In the genomic region with DNA sequence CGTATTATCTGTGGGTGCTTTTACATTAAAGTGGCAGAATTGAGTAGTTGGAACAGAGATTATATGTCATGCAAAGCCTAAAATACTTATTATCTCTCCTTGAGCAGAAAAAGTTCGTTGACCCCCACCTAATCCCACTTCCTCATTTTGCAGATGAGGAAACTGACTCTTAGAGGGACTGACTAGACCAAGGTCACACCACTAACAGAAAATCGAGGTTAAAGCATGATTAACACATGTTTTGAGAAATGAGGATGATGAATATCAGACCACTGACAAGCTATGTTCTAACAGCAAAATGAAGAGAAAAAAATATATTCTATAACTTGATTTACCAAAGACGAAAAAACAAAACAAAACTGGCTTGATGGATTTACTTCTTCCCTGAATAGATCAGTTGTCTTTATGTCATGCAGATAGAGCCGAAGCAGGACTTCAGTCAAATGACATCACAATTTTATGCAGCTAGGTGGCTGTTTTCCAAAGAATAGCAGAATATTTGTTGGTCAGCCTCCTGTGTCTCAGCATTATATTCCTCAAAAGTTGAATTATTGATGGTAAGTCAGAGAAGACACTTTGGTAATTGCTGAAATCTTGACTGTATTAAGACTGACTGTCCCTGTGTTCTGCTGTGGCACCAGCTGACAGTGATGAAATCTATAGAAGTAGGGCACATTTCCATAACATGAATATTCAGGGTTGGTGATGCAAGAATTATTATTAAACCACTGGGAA, we compare ENCODE assay signal across 12 cellular contexts. TPM values are rescaled to one million over a fixed set of nuclear protein-coding genes. Genes with fewer than 3 reads are reported as not detected.
A peak's percentile ranks its signal among the peaks of the same experiment; 100 is the strongest.
DNase-seq lines count a peak whose midpoint lies in the region; ATAC-seq and TF ChIP-seq lines count a peak whose summit lies in the region.
"Had no signal": no experiment of that assay in that cellular context is flagged by ENCODE, and none has a peak within 500 bp of the region (broad histone marks: within the 10 kb centered on the region; RNA-seq: fewer than 3 reads in every experiment).

No MANE protein-coding gene starts in this region.

- intact Hi-C loops in A673 (cut with micrococcal nuclease; ENCODE audit: unreplicated experiment) (no loop called here), dorsolateral prefrontal cortex (cut with DNase I) (no loop called here)

- no peaks in the 10 kb centered on the region for H3K9me3 ChIP-seq in A673 (ENCODE audit: low read depth, low read length, poor library complexity, severe bottlenecking)
- H3K9me3 ChIP-seq: esophagus muscularis mucosa, prostate gland had no signal

- TF ChIP-seq CTCF in A673 (conservative IDR thresholded peaks at IDR 0.05; ENCODE audit: low read depth, low read length) (no peak), dorsolateral prefrontal cortex (IDR thresholded peaks at IDR 0.05 in 54 of 56, conservative IDR thresholded peaks at IDR 0.05 in 2 of 56; ENCODE audit: low read depth in 1 of 56, partially characterized antibody in 56 of 56) (no peak)

- DNase-seq in A673 (ENCODE audit: low spot score) (peak; percentile 24), NAMALWA (ENCODE audit: low spot score) (peak; percentile 90), dorsolateral prefrontal cortex (no peak), NCI-H1092 treated with DMSO at 0.1 percent for 48 hours (lab: John Stamatoyannopoulos, UW) (no peak), left lobe of liver (ENCODE audit: low spot score) (no peak)
- no peak for DNase-seq in activated naive CD4-positive, alpha-beta T cell (lab: John Stamatoyannopoulos, UW)
- DNase-seq: left cardiac atrium, NCI-H526 treated with DMSO at 0.1 percent for 48 hours had no signal

- H3K27ac ChIP-seq in A673 (ENCODE audit: low read depth, low read length, poor library complexity, severe bottlenecking) (no peak overlapping the region), dorsolateral prefrontal cortex (no peak overlapping the region)
- H3K27ac ChIP-seq: esophagus muscularis mucosa, prostate gland had no signal

- ATAC-seq in GM19438 (IDR thresholded peaks at IDR 0.05; ENCODE audit: low read depth, unreplicated experiment) (peak; percentile 65), HG02973 (IDR thresholded peaks at IDR 0.05; ENCODE audit: unreplicated experiment) (peak; percentile 79), left lobe of liver (no peak)
- ATAC-seq: left cardiac atrium had no signal

- H3K4me1 ChIP-seq in A673 (ENCODE audit: insufficient read depth, low read length, poor library complexity, severe bottlenecking), result no peaks in the 10 kb centered on the region
- H3K4me1 ChIP-seq: esophagus muscularis mucosa, prostate gland had no signal

- no peaks in the 10 kb centered on the region for H3K36me3 ChIP-seq in A673 (ENCODE audit: insufficient read depth, low read length, poor library complexity, severe bottlenecking)
- H3K36me3 ChIP-seq: esophagus muscularis mucosa, prostate gland had no signal

- no peak overlapping the region for H3K4me3 ChIP-seq in A673 (ENCODE audit: low read depth, low read length, poor library complexity, severe bottlenecking)
- no peak overlapping the region for H3K4me3 ChIP-seq in dorsolateral prefrontal cortex
- H3K4me3 ChIP-seq: esophagus muscularis mucosa, prostate gland had no signal

- POLR2A ChIA-PET in A673 (lab: Charles Lee; ENCODE audit: low non-redundant PET), result no interaction called here

- no TSS peak for BruUV-seq in A673 (replicated peaks; lab: Mats Ljungman, UMichigan)

- CTCF ChIA-PET in A673 (lab: Charles Lee), result no interaction called here

- no peaks in the 10 kb centered on the region for H3K27me3 ChIP-seq in A673 (replicated peaks; ENCODE audit: insufficient read depth, low read depth, low read length, poor library complexity)
- no peaks in the 10 kb centered on the region for H3K27me3 ChIP-seq in dorsolateral prefrontal cortex
- H3K27me3 ChIP-seq: esophagus muscularis mucosa had no signal

RNA-seq across cellular contexts. Expression of gene SMIM30, which starts 24.2 kb away (rescaled TPM):
- 39.8 and 40.8 TPM in 2 replicates for total RNA-seq in A673 (2021)
- 10 to 100 TPM; 13.4 to 37.6 (median 21.0) TPM for total RNA-seq in dorsolateral prefrontal cortex
- total RNA-seq in left lobe of liver, result 12.9 TPM

RNA-seq across cellular contexts. Expression of gene GPR85, which starts 55.9 kb away (rescaled TPM):
- 0.32 TPM in 1 of 2 replicates, not detected in the other for total RNA-seq in A673 (2021)
- total RNA-seq in dorsolateral prefrontal cortex, result 10 to 100 TPM; 10.1 to 30.1 (median 19.7) TPM
- 0.25 TPM for total RNA-seq in left lobe of liver

Comparison
In these comparisons a context has a peak if more than half of its experiments do, and no peak if none do; other contexts are left out.
1. DNase-seq: peak in A673 (single experiment) and NAMALWA (single experiment); none in dorsolateral prefrontal cortex (0 of 10), NCI-H1092 treated with DMSO at 0.1 percent for 48 hours (single experiment), left lobe of liver (single experiment) and activated naive CD4-positive, alpha-beta T cell (0 of 4).